ENCODE assay signal across 8 cellular contexts in the genomic region with DNA sequence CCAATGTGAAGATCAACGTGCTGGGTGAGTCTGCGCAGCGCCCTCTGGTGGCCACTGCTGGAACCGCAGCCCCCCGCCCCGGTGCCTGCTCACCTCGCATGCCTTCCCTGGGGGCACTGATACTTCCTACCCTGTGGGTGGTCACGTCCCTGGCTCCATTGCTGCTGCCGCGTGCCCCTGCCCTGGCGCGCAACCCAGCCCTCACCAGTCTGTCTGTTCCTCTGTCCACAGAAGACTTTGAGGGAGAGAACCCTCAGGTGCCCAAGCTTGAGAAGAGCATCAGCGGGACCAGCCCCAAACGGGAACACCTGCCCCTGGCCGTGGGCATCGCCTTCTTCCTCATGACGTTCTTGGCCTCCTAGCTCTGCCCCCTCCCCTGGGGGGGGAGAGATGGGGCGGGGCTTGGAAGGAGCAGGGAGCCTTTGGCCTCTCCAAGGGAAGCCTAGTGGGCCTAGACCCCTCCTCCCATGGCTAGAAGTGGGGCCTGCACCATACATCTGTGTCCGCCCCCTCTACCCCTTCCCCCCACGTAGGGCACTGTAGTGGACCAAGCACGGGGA. TPM values are rescaled to one million over a fixed set of nuclear protein-coding genes. Genes with fewer than 3 reads are reported as not detected.
A peak's percentile ranks its signal among the peaks of the same experiment; 100 is the strongest.
DNase-seq lines count a peak whose midpoint lies in the region; ATAC-seq and TF ChIP-seq lines count a peak whose summit lies in the region.

No MANE protein-coding gene starts in this region.

- intact Hi-C loops in left colon (cut with DNase I, micrococcal nuclease) = no loop called here

- TF ChIP-seq CTCF in NB4 (IDR thresholded peaks at IDR 0.05; ENCODE audit: low read depth, low read length) (peak; percentile 76), WI38 (IDR thresholded peaks at IDR 0.05; ENCODE audit: low read depth, low read length) (peak; percentile 85)

- in situ Hi-C loops in T47D (cut with HindIII; ENCODE audit: low pct_unique_long_range_greater_than_20kb, low sequenced_read_pairs) = no loop called here

- peak; percentile 21 for DNase-seq in DMS79 treated with DMSO at 0.1 percent for 48 hours (lab: John Stamatoyannopoulos, UW)
- DNase-seq in DMS79 (lab: John Stamatoyannopoulos, UW) = no peak
- peak; percentile 81 for DNase-seq in NB4 (ENCODE audit: low read depth)
- DNase-seq in T47D (ENCODE audit: low read depth in 1 of 2, low spot score in 1 of 2) = peak; percentile 54 to 69
- peak; percentile 52 to 78 for DNase-seq in left colon
- peak; percentile 71 to 88 for DNase-seq in stimulated activated CD4-positive, alpha-beta T cell treated with anti-CD3 and anti-CD28 coated beads, Interleukin-4, amount 100 ng/mL, for 48 hours (ENCODE audit: low read depth in 2 of 2)

- ATAC-seq in left colon = no peak
- no peak for ATAC-seq in HG03045 (IDR thresholded peaks at IDR 0.05; ENCODE audit: unreplicated experiment)

- no peak for TF ChIP-seq POLR2A in NB4 (IDR thresholded peaks at IDR 0.05; ENCODE audit: extremely low read depth, insufficient read length)

- H3K4me3 ChIP-seq in NB4 (ENCODE audit: low read depth, low read length) = no peak overlapping the region
- no peak overlapping the region for H3K4me3 ChIP-seq in WI38 (ENCODE audit: low read depth, low read length)

RNA-seq across cellular contexts. Expression of gene EFNA3, which starts 7.6 kb away (rescaled TPM):
- total RNA-seq in left colon = 10 to 100 TPM in 1 of 2 donors, 1 to 10 TPM in 1; 7.7 to 23.1 TPM

RNA-seq across cellular contexts. Expression of gene EFNA4, which starts 22.7 kb away (rescaled TPM):
- total RNA-seq in left colon = 10 to 100 TPM; 23.0 to 33.5 TPM

RNA-seq across cellular contexts. Expression of gene ADAM15, which starts 35.1 kb away (rescaled TPM):
- total RNA-seq in left colon = 100 to 1,000 TPM in 1 of 2 donors, 10 to 100 TPM in 1; 88.9 to 160 TPM

RNA-seq across cellular contexts. Expression of gene EFNA1, which starts 41.4 kb away (rescaled TPM):
- total RNA-seq in left colon = 100 to 1,000 TPM in 1 of 2 donors, 10 to 100 TPM in 1; 63.0 to 176 TPM

RNA-seq across cellular contexts. Expression of gene SLC50A1, which starts 49.4 kb away (rescaled TPM):
- total RNA-seq in left colon = 100 to 1,000 TPM in 1 of 2 donors, 10 to 100 TPM in 1; 70.6 to 107 TPM
